10 cellular contexts compared by ENCODE assay signal in genomic region chr9:89808076-89808701, GRCh38.
A peak's percentile ranks its signal among the peaks of the same experiment; 100 is the strongest.
DNase-seq lines count a peak whose midpoint lies in the region; ATAC-seq and TF ChIP-seq lines count a peak whose summit lies in the region.
"Had no signal": no experiment of that assay in that cellular context is flagged by ENCODE, and none has a peak within 500 bp of the region (broad histone marks: within the 10 kb centered on the region; RNA-seq: fewer than 3 reads in every experiment).

No MANE protein-coding gene starts in this region.

- H3K27me3 ChIP-seq in lower lobe of right lung (ENCODE audit: low read depth) (no peaks in the 10 kb centered on the region), breast epithelium (peaks cover 0 to 6% of the 10 kb centered on the region in 2 donors)

- intact Hi-C loops in lower lobe of right lung (cut with DNase I) (no loop called here), breast epithelium (cut with DNase I; ENCODE audit: low total_unique reads) (no loop called here)

- ATAC-seq in lower lobe of right lung: no peak
- no peak for ATAC-seq in GM21447 (IDR thresholded peaks at IDR 0.05; ENCODE audit: unreplicated experiment)
- no peak for ATAC-seq in HG03097 (IDR thresholded peaks at IDR 0.05; ENCODE audit: low FRiP score, unreplicated experiment)

- H3K36me3 ChIP-seq in lower lobe of right lung (no peaks in the 10 kb centered on the region), breast epithelium (no peaks in the 10 kb centered on the region)

- TF ChIP-seq CTCF in lower lobe of right lung (IDR thresholded peaks at IDR 0.05) (no peak), breast epithelium (IDR thresholded peaks at IDR 0.05) (no peak)

- no peak overlapping the region for H3K4me3 ChIP-seq in lower lobe of right lung
- H3K4me3 ChIP-seq in breast epithelium: no peak overlapping the region

- peaks cover 3% of the 10 kb centered on the region for H3K4me1 ChIP-seq in lower lobe of right lung
- no peaks in the 10 kb centered on the region for H3K4me1 ChIP-seq in breast epithelium
- H3K4me1 ChIP-seq: Caco-2 had no signal

- DNase-seq in DMS153 (lab: John Stamatoyannopoulos, UW): peak; percentile 37
- DNase-seq in HEK293T (ENCODE audit: extremely low spot score): peak; percentile 39
- peak; percentile 56 for DNase-seq in SK-N-DZ (ENCODE audit: low spot score)
- peak; percentile 31 for DNase-seq in lower lobe of right lung
- DNase-seq in breast epithelium (ENCODE audit: low spot score in 2 of 2): no peak
- no peak for DNase-seq in hepatic stellate cell (ENCODE audit: low spot score)
- DNase-seq: Caco-2; stimulated activated CD4-positive, alpha-beta T cell treated with anti-CD3 and anti-CD28 coated beads, Interleukin-4, amount 100 ng/mL, for 24 hours had no signal

- CTCF ChIA-PET in HEK293T (lab: Yijun Ruan, JAX): interaction anchor here (0.6 to 1.2 kb wide), 2 partner anchors 10 to 236 kb away, joined by 3 read pairs; no protein-coding TSS in a partner anchor

- H3K9me3 ChIP-seq in lower lobe of right lung (no peaks in the 10 kb centered on the region), breast epithelium (no peaks in the 10 kb centered on the region)
- H3K9me3 ChIP-seq: Caco-2 had no signal

- H3K27ac ChIP-seq in lower lobe of right lung: no peak overlapping the region
- no peak overlapping the region for H3K27ac ChIP-seq in breast epithelium

- POLR2A ChIA-PET in HEK293T (lab: Yijun Ruan, JAX): no interaction called here

- TF ChIP-seq POLR2A in breast epithelium (IDR thresholded peaks at IDR 0.05): no peak

TF ChIP-seq in HEK293T, 16 proteins besides CTCF, POLR2A, EP300 and RAD21:
- TF ChIP-seq NFRKB (IDR thresholded peaks at IDR 0.05) (no peak), PKNOX1 (IDR thresholded peaks at IDR 0.05) (peak; percentile 88)
TF ChIP-seq in HEK293T: peak in this region for 1.

Comparison
In these comparisons a context has a peak if more than half of its experiments do, and no peak if none do; other contexts are left out.
1. DNase-seq: peak in DMS153 (single experiment), HEK293T (single experiment), SK-N-DZ (single experiment) and lower lobe of right lung (single experiment); none in breast epithelium (0 of 2) and hepatic stellate cell (single experiment).